In genomic region chr12:56079729-56080555, GRCh38 we compare ENCODE assay signal across 1 cellular context.
A peak's percentile ranks its signal among the peaks of the same experiment; 100 is the strongest.
TF ChIP-seq lines count a peak whose summit lies in the region.

ERBB3 (plus strand) TSS chr12:56080165; CDS start chr12:56080301, 136 bp downstream.

TF ChIP-seq in HEK293, 187 proteins besides CTCF, POLR2A, EP300 and RAD21 (continued from another document and continues in another):
- TF ChIP-seq ZNF155 (tag by site-specific recombination; IDR thresholded peaks at IDR 0.05) (peak; percentile 78; the same call in 1 of the 2 replicates), ZNF624 (tag by site-specific recombination; IDR thresholded peaks at IDR 0.05) (no peak), ZSCAN4 (tag by site-specific recombination; IDR thresholded peaks at IDR 0.05) (no peak), ZBTB10 (tag by site-specific recombination; IDR thresholded peaks at IDR 0.05) (peak; percentile 99), MYNN (tag by site-specific recombination; IDR thresholded peaks at IDR 0.05; ENCODE audit: borderline replicate concordance) (no peak), ZBTB17 (tag by site-specific recombination; IDR thresholded peaks at IDR 0.05) (peak; percentile 100), ZNF132 (tag by site-specific recombination; IDR thresholded peaks at IDR 0.05; ENCODE audit: borderline replicate concordance) (no peak), SP2 (tag by site-specific recombination; IDR thresholded peaks at IDR 0.05) (peak; percentile 83), ZNF221 (tag by site-specific recombination; IDR thresholded peaks at IDR 0.05; ENCODE audit: borderline replicate concordance) (no peak), ZNF792 (tag by site-specific recombination; IDR thresholded peaks at IDR 0.05) (peak; percentile 82), ZNF747 (tag by site-specific recombination; IDR thresholded peaks at IDR 0.05) (no peak), ZBTB7A (tag by site-specific recombination; IDR thresholded peaks at IDR 0.05; ENCODE audit: low read depth) (peak; percentile 96), OVOL3 (tag by site-specific recombination; IDR thresholded peaks at IDR 0.05) (peak; percentile 50; the same call in 1 of the 2 replicates), ZNF202 (tag by site-specific recombination; IDR thresholded peaks at IDR 0.05; ENCODE audit: borderline replicate concordance) (no peak), GLI2 (tag by site-specific recombination; IDR thresholded peaks at IDR 0.05; ENCODE audit: borderline replicate concordance, low read depth) (no peak), ZNF514 (tag by site-specific recombination; IDR thresholded peaks at IDR 0.05) (no peak), SP3 (tag by site-specific recombination; IDR thresholded peaks at IDR 0.05) (peak; percentile 96), ZNF16 (tag by site-specific recombination; IDR thresholded peaks at IDR 0.05; ENCODE audit: low read depth) (no peak), ZNF510 (tag by site-specific recombination; IDR thresholded peaks at IDR 0.05; ENCODE audit: insufficient replicate concordance) (no peak), ZNF223 (tag by site-specific recombination; IDR thresholded peaks at IDR 0.05) (no peak), ZSCAN18 (tag by site-specific recombination; IDR thresholded peaks at IDR 0.05) (0 out of 2 replicates have a peak, but pooled peaks have one; percentile 68), MZF1 (tag by site-specific recombination; IDR thresholded peaks at IDR 0.05; ENCODE audit: borderline replicate concordance) (peak; percentile 92), ATF2 (tag by site-specific recombination; IDR thresholded peaks at IDR 0.05; ENCODE audit: low read depth) (no peak), ZNF24 (tag by site-specific recombination; IDR thresholded peaks at IDR 0.05) (peak; percentile 86), ZFHX2 (tag by site-specific recombination; conservative IDR thresholded peaks at IDR 0.05) (peak; percentile 72), ZNF843 (tag by site-specific recombination; IDR thresholded peaks at IDR 0.05) (peak; percentile 77), ZNF621 (tag by site-specific recombination; IDR thresholded peaks at IDR 0.05) (no peak), BCL11B (tag by site-specific recombination; IDR thresholded peaks at IDR 0.05; ENCODE audit: low read depth) (peak; percentile 92)
- TF ChIP-seq, protein P1, sequence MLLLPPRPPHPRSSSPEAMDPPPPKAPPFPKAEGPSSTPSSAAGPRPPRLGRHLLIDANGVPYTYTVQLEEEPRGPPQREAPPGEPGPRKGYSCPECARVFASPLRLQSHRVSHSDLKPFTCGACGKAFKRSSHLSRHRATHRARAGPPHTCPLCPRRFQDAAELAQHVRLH (tag by site-specific recombination; IDR thresholded peaks at IDR 0.05), result peak; percentile 89
- TF ChIP-seq, protein P2, sequence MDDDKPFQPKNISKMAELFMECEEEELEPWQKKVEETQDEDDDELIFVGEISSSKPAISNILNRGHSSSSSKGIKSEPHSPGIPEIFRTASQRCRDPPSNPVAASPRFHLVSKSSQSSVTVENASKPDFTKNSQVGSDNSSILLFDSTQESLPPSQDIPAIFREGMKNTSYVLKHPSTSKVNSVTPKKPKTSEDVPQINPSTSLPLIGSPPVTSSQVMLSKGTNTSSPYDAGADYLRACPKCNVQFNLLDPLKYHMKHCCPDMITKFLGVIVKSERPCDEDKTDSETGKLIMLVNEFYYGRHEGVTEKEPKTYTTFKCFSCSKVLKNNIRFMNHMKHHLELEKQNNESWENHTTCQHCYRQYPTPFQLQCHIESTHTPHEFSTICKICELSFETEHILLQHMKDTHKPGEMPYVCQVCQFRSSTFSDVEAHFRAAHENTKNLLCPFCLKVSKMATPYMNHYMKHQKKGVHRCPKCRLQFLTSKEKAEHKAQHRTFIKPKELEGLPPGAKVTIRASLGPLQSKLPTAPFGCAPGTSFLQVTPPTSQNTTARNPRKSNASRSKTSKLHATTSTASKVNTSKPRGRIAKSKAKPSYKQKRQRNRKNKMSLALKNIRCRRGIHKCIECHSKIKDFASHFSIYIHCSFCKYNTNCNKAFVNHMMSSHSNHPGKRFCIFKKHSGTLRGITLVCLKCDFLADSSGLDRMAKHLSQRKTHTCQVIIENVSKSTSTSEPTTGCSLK (tag by site-specific recombination; IDR thresholded peaks at IDR 0.05), result no peak
- TF ChIP-seq, protein P3, sequence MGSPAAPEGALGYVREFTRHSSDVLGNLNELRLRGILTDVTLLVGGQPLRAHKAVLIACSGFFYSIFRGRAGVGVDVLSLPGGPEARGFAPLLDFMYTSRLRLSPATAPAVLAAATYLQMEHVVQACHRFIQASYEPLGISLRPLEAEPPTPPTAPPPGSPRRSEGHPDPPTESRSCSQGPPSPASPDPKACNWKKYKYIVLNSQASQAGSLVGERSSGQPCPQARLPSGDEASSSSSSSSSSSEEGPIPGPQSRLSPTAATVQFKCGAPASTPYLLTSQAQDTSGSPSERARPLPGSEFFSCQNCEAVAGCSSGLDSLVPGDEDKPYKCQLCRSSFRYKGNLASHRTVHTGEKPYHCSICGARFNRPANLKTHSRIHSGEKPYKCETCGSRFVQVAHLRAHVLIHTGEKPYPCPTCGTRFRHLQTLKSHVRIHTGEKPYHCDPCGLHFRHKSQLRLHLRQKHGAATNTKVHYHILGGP (tag by site-specific recombination; IDR thresholded peaks at IDR 0.05), result no peak
- TF ChIP-seq, protein P4, sequence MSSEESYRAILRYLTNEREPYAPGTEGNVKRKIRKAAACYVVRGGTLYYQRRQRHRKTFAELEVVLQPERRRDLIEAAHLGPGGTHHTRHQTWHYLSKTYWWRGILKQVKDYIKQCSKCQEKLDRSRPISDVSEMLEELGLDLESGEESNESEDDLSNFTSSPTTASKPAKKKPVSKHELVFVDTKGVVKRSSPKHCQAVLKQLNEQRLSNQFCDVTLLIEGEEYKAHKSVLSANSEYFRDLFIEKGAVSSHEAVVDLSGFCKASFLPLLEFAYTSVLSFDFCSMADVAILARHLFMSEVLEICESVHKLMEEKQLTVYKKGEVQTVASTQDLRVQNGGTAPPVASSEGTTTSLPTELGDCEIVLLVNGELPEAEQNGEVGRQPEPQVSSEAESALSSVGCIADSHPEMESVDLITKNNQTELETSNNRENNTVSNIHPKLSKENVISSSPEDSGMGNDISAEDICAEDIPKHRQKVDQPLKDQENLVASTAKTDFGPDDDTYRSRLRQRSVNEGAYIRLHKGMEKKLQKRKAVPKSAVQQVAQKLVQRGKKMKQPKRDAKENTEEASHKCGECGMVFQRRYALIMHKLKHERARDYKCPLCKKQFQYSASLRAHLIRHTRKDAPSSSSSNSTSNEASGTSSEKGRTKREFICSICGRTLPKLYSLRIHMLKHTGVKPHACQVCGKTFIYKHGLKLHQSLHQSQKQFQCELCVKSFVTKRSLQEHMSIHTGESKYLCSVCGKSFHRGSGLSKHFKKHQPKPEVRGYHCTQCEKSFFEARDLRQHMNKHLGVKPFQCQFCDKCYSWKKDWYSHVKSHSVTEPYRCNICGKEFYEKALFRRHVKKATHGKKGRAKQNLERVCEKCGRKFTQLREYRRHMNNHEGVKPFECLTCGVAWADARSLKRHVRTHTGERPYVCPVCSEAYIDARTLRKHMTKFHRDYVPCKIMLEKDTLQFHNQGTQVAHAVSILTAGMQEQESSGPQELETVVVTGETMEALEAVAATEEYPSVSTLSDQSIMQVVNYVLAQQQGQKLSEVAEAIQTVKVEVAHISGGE (tag by site-specific recombination; conservative IDR thresholded peaks at IDR 0.05; ENCODE audit: low read depth), result peak; percentile 52; the same call in 1 of the 2 replicates
- TF ChIP-seq, protein P5, sequence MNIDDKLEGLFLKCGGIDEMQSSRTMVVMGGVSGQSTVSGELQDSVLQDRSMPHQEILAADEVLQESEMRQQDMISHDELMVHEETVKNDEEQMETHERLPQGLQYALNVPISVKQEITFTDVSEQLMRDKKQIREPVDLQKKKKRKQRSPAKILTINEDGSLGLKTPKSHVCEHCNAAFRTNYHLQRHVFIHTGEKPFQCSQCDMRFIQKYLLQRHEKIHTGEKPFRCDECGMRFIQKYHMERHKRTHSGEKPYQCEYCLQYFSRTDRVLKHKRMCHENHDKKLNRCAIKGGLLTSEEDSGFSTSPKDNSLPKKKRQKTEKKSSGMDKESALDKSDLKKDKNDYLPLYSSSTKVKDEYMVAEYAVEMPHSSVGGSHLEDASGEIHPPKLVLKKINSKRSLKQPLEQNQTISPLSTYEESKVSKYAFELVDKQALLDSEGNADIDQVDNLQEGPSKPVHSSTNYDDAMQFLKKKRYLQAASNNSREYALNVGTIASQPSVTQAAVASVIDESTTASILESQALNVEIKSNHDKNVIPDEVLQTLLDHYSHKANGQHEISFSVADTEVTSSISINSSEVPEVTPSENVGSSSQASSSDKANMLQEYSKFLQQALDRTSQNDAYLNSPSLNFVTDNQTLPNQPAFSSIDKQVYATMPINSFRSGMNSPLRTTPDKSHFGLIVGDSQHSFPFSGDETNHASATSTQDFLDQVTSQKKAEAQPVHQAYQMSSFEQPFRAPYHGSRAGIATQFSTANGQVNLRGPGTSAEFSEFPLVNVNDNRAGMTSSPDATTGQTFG (tag by site-specific recombination; IDR thresholded peaks at IDR 0.05; ENCODE audit: borderline replicate concordance), result no peak; the same call in 1 of the 2 replicates
- TF ChIP-seq, protein P6, sequence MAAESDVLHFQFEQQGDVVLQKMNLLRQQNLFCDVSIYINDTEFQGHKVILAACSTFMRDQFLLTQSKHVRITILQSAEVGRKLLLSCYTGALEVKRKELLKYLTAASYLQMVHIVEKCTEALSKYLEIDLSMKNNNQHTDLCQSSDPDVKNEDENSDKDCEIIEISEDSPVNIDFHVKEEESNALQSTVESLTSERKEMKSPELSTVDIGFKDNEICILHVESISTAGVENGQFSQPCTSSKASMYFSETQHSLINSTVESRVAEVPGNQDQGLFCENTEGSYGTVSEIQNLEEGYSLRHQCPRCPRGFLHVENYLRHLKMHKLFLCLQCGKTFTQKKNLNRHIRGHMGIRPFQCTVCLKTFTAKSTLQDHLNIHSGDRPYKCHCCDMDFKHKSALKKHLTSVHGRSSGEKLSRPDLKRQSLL (tag by site-specific recombination; IDR thresholded peaks at IDR 0.05), result peak; percentile 63; the same call in 1 of the 2 replicates
- TF ChIP-seq, protein P7, sequence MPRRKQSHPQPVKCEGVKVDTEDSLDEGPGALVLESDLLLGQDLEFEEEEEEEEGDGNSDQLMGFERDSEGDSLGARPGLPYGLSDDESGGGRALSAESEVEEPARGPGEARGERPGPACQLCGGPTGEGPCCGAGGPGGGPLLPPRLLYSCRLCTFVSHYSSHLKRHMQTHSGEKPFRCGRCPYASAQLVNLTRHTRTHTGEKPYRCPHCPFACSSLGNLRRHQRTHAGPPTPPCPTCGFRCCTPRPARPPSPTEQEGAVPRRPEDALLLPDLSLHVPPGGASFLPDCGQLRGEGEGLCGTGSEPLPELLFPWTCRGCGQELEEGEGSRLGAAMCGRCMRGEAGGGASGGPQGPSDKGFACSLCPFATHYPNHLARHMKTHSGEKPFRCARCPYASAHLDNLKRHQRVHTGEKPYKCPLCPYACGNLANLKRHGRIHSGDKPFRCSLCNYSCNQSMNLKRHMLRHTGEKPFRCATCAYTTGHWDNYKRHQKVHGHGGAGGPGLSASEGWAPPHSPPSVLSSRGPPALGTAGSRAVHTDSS (tag by site-specific recombination; IDR thresholded peaks at IDR 0.05), result no peak
- TF ChIP-seq, protein P8, sequence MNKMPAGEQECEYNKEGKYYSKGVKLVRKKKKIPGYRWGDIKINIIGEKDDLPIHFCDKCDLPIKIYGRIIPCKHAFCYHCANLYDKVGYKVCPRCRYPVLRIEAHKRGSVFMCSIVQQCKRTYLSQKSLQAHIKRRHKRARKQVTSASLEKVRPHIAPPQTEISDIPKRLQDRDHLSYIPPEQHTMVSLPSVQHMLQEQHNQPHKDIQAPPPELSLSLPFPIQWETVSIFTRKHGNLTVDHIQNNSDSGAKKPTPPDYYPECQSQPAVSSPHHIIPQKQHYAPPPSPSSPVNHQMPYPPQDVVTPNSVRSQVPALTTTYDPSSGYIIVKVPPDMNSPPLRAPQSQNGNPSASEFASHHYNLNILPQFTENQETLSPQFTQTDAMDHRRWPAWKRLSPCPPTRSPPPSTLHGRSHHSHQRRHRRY (tag by site-specific recombination; IDR thresholded peaks at IDR 0.05), result 0 out of 2 replicates have a peak, but pooled peaks have one; percentile 10
